ENCODE assay signal across 1 cellular context in the genomic region with DNA sequence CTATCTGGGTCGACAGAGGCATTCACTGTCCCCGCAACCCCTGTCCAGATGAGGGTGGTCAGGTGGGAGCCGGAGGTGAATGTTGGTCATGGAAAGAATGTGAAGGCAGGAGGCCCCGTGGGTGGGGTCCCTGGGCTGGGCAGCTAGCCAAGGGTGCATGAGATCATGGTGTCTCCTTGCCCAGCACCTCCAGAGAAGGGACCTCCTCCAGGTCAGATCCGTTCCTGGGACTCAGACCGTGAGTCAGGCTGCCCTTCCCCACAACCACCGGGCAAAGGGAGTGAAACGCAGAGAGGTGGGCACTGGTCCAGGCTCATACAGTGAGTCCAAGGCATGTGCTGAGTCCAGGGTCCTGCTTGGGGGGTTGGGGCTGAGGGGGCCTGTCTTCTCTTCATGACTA.
TF ChIP-seq lines count a peak whose summit lies in the region.

No MANE protein-coding gene starts in this region.

TF ChIP-seq in H1, 55 proteins besides CTCF, POLR2A, EP300 and RAD21:
- TF ChIP-seq RFX5 (IDR thresholded peaks at IDR 0.05; ENCODE audit: borderline replicate concordance, low read depth, low read length) (no peak), HDAC6 (IDR thresholded peaks at IDR 0.05; ENCODE audit: low read depth, low read length) (no peak), KDM4A (IDR thresholded peaks at IDR 0.05; ENCODE audit: low read depth, low read length, severe bottlenecking) (no peak), SRF (IDR thresholded peaks at IDR 0.05; ENCODE audit: low read depth, low read length) (no peak), HDAC2 (IDR thresholded peaks at IDR 0.05; ENCODE audit: borderline replicate concordance in 1 of 2, low read depth in 2 of 2, low read length in 2 of 2) (no peak), YY1 (IDR thresholded peaks at IDR 0.05; ENCODE audit: low read depth, low read length) (no peak), ZNF274 (IDR thresholded peaks at IDR 0.05; ENCODE audit: borderline replicate concordance, extremely low read depth, low read length) (no peak), CTBP2 (IDR thresholded peaks at IDR 0.05; ENCODE audit: borderline replicate concordance, insufficient read depth, insufficient read length, low read length) (no peak), SP4 (IDR thresholded peaks at IDR 0.05; ENCODE audit: low read length) (no peak), TEAD4 (IDR thresholded peaks at IDR 0.05; ENCODE audit: low read depth, low read length) (no peak), SUZ12 (IDR thresholded peaks at IDR 0.05; ENCODE audit: low read length) (no peak), POU5F1 (IDR thresholded peaks at IDR 0.05; ENCODE audit: low read depth, low read length) (no peak)
